Comparison of ENCODE assay signal across 2 cellular contexts in the genomic region with DNA sequence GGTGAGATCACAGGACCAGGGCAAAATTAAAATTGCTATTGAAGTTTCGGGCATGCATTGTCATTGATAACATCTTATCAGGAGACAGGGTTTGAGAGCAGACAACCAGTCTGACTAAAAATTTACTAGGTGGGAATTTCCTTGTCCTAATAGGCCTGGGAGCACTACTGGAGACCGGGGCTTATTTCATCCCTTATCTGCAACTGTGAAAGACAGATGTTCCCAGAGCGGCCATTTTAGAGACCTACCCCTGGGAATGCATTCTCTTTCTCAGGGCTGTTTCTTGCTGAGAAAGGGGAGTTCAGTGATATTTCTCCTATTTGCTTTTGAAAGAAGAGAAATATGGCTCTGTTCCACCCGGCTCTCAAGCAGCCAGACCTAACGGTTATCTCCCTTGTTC. TPM values are rescaled to one million over a fixed set of nuclear protein-coding genes. Genes with fewer than 3 reads are reported as not detected.
"Had no signal": no experiment of that assay in that cellular context is flagged by ENCODE, and none has a peak within 500 bp of the region (broad histone marks: within the 10 kb centered on the region; RNA-seq: fewer than 3 reads in every experiment).

No MANE protein-coding gene starts in this region.

RNA-seq across cellular contexts. Expression of a gene that starts 2.6 kb away (rescaled TPM):
- total RNA-seq: G401, GM12878 had no signal
- polyA plus RNA-seq: GM12878 had no signal

RNA-seq across cellular contexts. Expression of a gene that starts 15.2 kb away (rescaled TPM):
- total RNA-seq: G401, GM12878 had no signal
- polyA plus RNA-seq: GM12878 had no signal

RNA-seq across cellular contexts. Expression of a gene that starts 28.7 kb away (rescaled TPM):
- total RNA-seq: G401, GM12878 had no signal
- polyA plus RNA-seq: GM12878 had no signal

RNA-seq across cellular contexts. Expression of a gene that starts 40.9 kb away (rescaled TPM):
- total RNA-seq: G401, GM12878 had no signal
- polyA plus RNA-seq: GM12878 had no signal

RNA-seq across cellular contexts. Expression of a gene that starts 50.9 kb away (rescaled TPM):
- total RNA-seq: G401, GM12878 had no signal
